8 cellular contexts compared by ENCODE assay signal in the genomic region with DNA sequence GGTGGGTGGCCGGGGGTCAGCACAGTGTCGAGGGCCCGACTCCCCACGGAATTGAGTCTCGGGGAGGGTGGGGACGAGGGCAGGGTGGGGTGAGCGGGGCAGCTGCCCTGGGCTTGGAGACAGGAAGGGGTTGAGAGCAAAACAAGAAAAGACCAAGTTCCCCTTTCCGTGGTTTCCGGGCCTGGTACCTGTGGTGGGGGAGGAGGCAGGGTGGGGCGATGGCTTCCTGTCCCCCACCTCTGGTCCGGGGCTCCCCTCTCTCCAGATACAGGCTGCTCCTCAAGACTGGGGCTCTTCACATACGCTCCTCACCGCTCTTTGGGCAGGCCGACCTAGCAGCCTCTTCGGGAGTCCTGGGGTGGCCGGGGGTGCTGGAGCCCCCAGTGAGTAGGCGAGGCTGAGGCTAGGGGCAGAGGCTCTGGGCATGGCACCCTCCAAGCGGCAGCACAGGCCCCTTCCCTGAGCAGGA. TPM values are rescaled to one million over a fixed set of nuclear protein-coding genes. Genes with fewer than 3 reads are reported as not detected.
A peak's percentile ranks its signal among the peaks of the same experiment; 100 is the strongest.
DNase-seq lines count a peak whose midpoint lies in the region; ATAC-seq, FAIRE-seq and TF ChIP-seq lines count a peak whose summit lies in the region.

No MANE protein-coding gene starts in this region.

- no TSS peak for BruUV-seq in HCT116 (replicated peaks; lab: Mats Ljungman, UMichigan)
- BruUV-seq in PC-3 (replicated peaks; lab: Mats Ljungman, UMichigan), result no TSS peak

- H3K9me3 ChIP-seq in HCT116 (ENCODE audit: control insufficient read depth in 1 of 2, insufficient read depth in 1 of 2, low read depth in 1 of 2, low read length in 2 of 2), result no peaks in the 10 kb centered on the region
- no peaks in the 10 kb centered on the region for H3K9me3 ChIP-seq in PC-3 (ENCODE audit: low read length)
- H3K9me3 ChIP-seq in hepatocyte (ENCODE audit: low read depth), result no peaks in the 10 kb centered on the region

- TF ChIP-seq CTCF in HCT116 (IDR thresholded peaks at IDR 0.05 in 2 of 3, conservative IDR thresholded peaks at IDR 0.05 in 1 of 3; ENCODE audit: borderline replicate concordance in 1 of 3, insufficient read depth in 1 of 3, low read depth in 2 of 3, low read length in 2 of 3) (no peak), PC-3 (conservative IDR thresholded peaks at IDR 0.05; ENCODE audit: low read depth, low read length) (no peak), hepatocyte (IDR thresholded peaks at IDR 0.05; ENCODE audit: poor library complexity) (no peak), D721Med (IDR thresholded peaks at IDR 0.05; ENCODE audit: insufficient read depth, missing control alignments) (no peak)

- peak; percentile 19 for DNase-seq in D341Med (ENCODE audit: low spot score)
- DNase-seq in HCT116 (ENCODE audit: low read depth, low spot score), result no peak
- no peak for DNase-seq in PC-3
- DNase-seq in activated gamma-delta T cell (lab: John Stamatoyannopoulos, UW), result peak; percentile 47
- no peak for DNase-seq in hepatocyte (ENCODE audit: low spot score)
- DNase-seq in stimulated activated CD4-positive, alpha-beta T cell treated with anti-CD3 and anti-CD28 coated beads, Interleukin-15, amount 100 ng/mL, for 48 hours (ENCODE audit: low read depth in 2 of 2), result peak; percentile 51 to 58
- DNase-seq in D721Med (ENCODE audit: insufficient read length, low spot score), result no peak
- no peak for DNase-seq in NCI-H2227 (lab: John Stamatoyannopoulos, UW; ENCODE audit: unreplicated experiment)

- H2AFZ ChIP-seq in HCT116 (ENCODE audit: low read depth, low read length, poor library complexity, severe bottlenecking) (no peak overlapping the region), PC-3 (ENCODE audit: low read length) (no peak overlapping the region; the same call in 1 of the 2 replicates), hepatocyte (no peak overlapping the region)

- 76% methylated on average over 11 of the region's 18 CpGs for WGBS in hepatocyte (ENCODE audit: low lambda C conversion rate, missing lambda C conversion rate)

- H3K4me2 ChIP-seq in HCT116 (ENCODE audit: low read length) (peak overlapping the region; percentile 80; the same call in 1 of the 2 replicates), PC-3 (ENCODE audit: low read length) (peak overlapping the region; percentile 74), hepatocyte (peak overlapping the region; percentile 87)

- no peaks in the 10 kb centered on the region for H4K20me1 ChIP-seq in HCT116 (ENCODE audit: insufficient read depth)
- no peaks in the 10 kb centered on the region for H4K20me1 ChIP-seq in PC-3 (ENCODE audit: low read length)
- no peaks in the 10 kb centered on the region for H4K20me1 ChIP-seq in hepatocyte (ENCODE audit: insufficient read depth, poor library complexity, severe bottlenecking)

- POLR2A ChIA-PET in HCT116 (lab: Charles Lee) (no interaction called here), PC-3 (lab: Charles Lee; ENCODE audit: unreplicated experiment) (interaction anchor here (1.0 kb wide), 1 partner anchor 374 kb away, joined by 3 read pairs; the partner anchor contains the start of gene ZNF764)

- H3K27ac ChIP-seq in HCT116 (ENCODE audit: low read depth, low read length), result no peak overlapping the region
- no peak overlapping the region for H3K27ac ChIP-seq in PC-3 (ENCODE audit: low read length)
- no peak overlapping the region for H3K27ac ChIP-seq in hepatocyte

- intact Hi-C loops in HCT116 (cut with micrococcal nuclease) (no loop called here), PC-3 (cut with micrococcal nuclease) (no loop called here)

- H3K9me2 ChIP-seq in HCT116 (ENCODE audit: insufficient read depth), result no peaks in the 10 kb centered on the region
- H3K9me2 ChIP-seq in PC-3 (replicated peaks; ENCODE audit: low read length), result no peaks in the 10 kb centered on the region
- H3K9me2 ChIP-seq in hepatocyte (replicated peaks; ENCODE audit: insufficient read depth), result no peaks in the 10 kb centered on the region

- H3K4me1 ChIP-seq in HCT116 (ENCODE audit: control insufficient read depth in 1 of 2, insufficient read depth in 2 of 2, low read length in 2 of 2) (peaks cover 5 to 19% of the 10 kb centered on the region in 2 experiments; a peak in 3 of 4 replicates), PC-3 (ENCODE audit: insufficient read depth, low read length) (no peaks in the 10 kb centered on the region), hepatocyte (ENCODE audit: insufficient read depth) (no peaks in the 10 kb centered on the region)

- no peaks in the 10 kb centered on the region for H3F3A ChIP-seq in PC-3 (ENCODE audit: low read length, unreplicated experiment)

- no peak overlapping the region for H3K9ac ChIP-seq in HCT116 (ENCODE audit: low read length)
- no peak overlapping the region for H3K9ac ChIP-seq in PC-3 (ENCODE audit: low read length)

- RAD21 ChIA-PET in HCT116 (lab: Charles Lee; ENCODE audit: low non-redundant PET in 1 of 2, low total read pairs in 2 of 2, uncharacterized antibody in 2 of 2, unreplicated experiment in 2 of 2), result no interaction called here

- ATAC-seq in HCT116, result no peak
- ATAC-seq in PC-3, result no peak

- no peaks in the 10 kb centered on the region for H3K27me3 ChIP-seq in HCT116 (ENCODE audit: insufficient read depth, low read length)
- no peaks in the 10 kb centered on the region for H3K27me3 ChIP-seq in PC-3 (ENCODE audit: low read length)
- H3K27me3 ChIP-seq in hepatocyte, result no peaks in the 10 kb centered on the region

- TF ChIP-seq RAD21 in HCT116 (IDR thresholded peaks at IDR 0.05; ENCODE audit: low read depth), result no peak

- CTCF ChIA-PET in HCT116 (lab: Charles Lee), result interaction anchor here (1.1 kb wide), 1 partner anchor 92 kb away, joined by 3 read pairs; the partner anchor contains the start of gene TBX6
- CTCF ChIA-PET in PC-3 (lab: Charles Lee), result no interaction called here

- H3K79me2 ChIP-seq in HCT116 (ENCODE audit: insufficient read depth, low read length) (no peaks in the 10 kb centered on the region), PC-3 (ENCODE audit: low read length) (no peaks in the 10 kb centered on the region), hepatocyte (no peaks in the 10 kb centered on the region)

- H3K36me3 ChIP-seq in HCT116 (ENCODE audit: control insufficient read depth in 1 of 2, insufficient read depth in 2 of 2, low read length in 2 of 2), result no peaks in the 10 kb centered on the region
- H3K36me3 ChIP-seq in PC-3 (ENCODE audit: low read depth, low read length), result no peaks in the 10 kb centered on the region
- no peaks in the 10 kb centered on the region for H3K36me3 ChIP-seq in hepatocyte (replicated peaks; ENCODE audit: insufficient read depth, low read depth)

- H3K4me3 ChIP-seq in HCT116 (replicated peaks in 1 of 2; ENCODE audit: low read depth in 1 of 2, low read length in 2 of 2), result no peak overlapping the region
- peak overlapping the region; percentile 64 for H3K4me3 ChIP-seq in PC-3 (ENCODE audit: low read length)
- no peak overlapping the region for H3K4me3 ChIP-seq in hepatocyte

- FAIRE-seq in D721Med (lab: Jason Lieb, UNC), result no peak

- no peak for TF ChIP-seq POLR2A in HCT116 (IDR thresholded peaks at IDR 0.05; ENCODE audit: borderline replicate concordance, extremely low read depth, insufficient read depth, insufficient read length)

TF ChIP-seq in HCT116, 20 proteins besides CTCF, POLR2A, EP300 and RAD21:
- TF ChIP-seq SP1 (IDR thresholded peaks at IDR 0.05; ENCODE audit: low read depth), result no peak
- no peak for TF ChIP-seq REST (IDR thresholded peaks at IDR 0.05; ENCODE audit: low read depth)

RNA-seq across cellular contexts. Expression of gene CORO1A, which starts 0.6 kb away (rescaled TPM):
- 7.0 TPM for total RNA-seq in HCT116 (2021; ENCODE audit: unreplicated experiment)
- polyA plus RNA-seq in HCT116 (2012), result 2.7 and 3.7 TPM in 2 replicates
- total RNA-seq in PC-3 (2014; rRNA removed), result 8.4 and 10.3 TPM in 2 replicates
- total RNA-seq in hepatocyte, result 2.4 and 3.2 TPM in 2 replicates
- polyA plus RNA-seq in hepatocyte, result 1.7 and 3.4 TPM in 2 replicates

RNA-seq across cellular contexts. Expression of gene BOLA2B, which starts 9.5 kb away (rescaled TPM):
- total RNA-seq in HCT116 (2021; ENCODE audit: unreplicated experiment) (180 TPM), PC-3 (2014; rRNA removed) (143 and 162 TPM in 2 replicates), hepatocyte (211 and 237 TPM in 2 replicates)
- polyA plus RNA-seq in HCT116 (2012), result 255 and 280 TPM in 2 replicates
- polyA plus RNA-seq in hepatocyte, result 124 and 132 TPM in 2 replicates

RNA-seq across cellular contexts. Expression of gene SLX1A, which starts 9.7 kb away (rescaled TPM):
- total RNA-seq in HCT116 (2021; ENCODE audit: unreplicated experiment), result 48.3 TPM
- polyA plus RNA-seq in HCT116 (2012), result 63.9 and 72.2 TPM in 2 replicates
- total RNA-seq in PC-3 (2014; rRNA removed), result 83.4 and 91.9 TPM in 2 replicates
- 22.1 and 25.1 TPM in 2 replicates for total RNA-seq in hepatocyte
- 111 and 125 TPM in 2 replicates for polyA plus RNA-seq in hepatocyte

RNA-seq across cellular contexts. Expression of gene SULT1A3, which starts 15.1 kb away (rescaled TPM):
- total RNA-seq in HCT116 (2021; ENCODE audit: unreplicated experiment) (23.5 TPM), PC-3 (2014; rRNA removed) (8.5 and 14.6 TPM in 2 replicates), hepatocyte (8.1 and 17.8 TPM in 2 replicates)
- 16.6 and 17.6 TPM in 2 replicates for polyA plus RNA-seq in HCT116 (2012)
- 23.1 and 32.3 TPM in 2 replicates for polyA plus RNA-seq in hepatocyte

Comparison
In these comparisons a context has a peak if more than half of its experiments do, and no peak if none do; other contexts are left out.
1. DNase-seq: peak in D341Med (single experiment), activated gamma-delta T cell (single experiment) and stimulated activated CD4-positive, alpha-beta T cell treated with anti-CD3 and anti-CD28 coated beads, Interleukin-15, amount 100 ng/mL, for 48 hours (2 of 2); none in HCT116 (single experiment), PC-3 (single experiment), hepatocyte (single experiment), D721Med (single experiment) and NCI-H2227 (single experiment).
2. Peak in every context shown above with its lines, with median percentiles within 50 percentile points of each other: H3K4me2 ChIP-seq.